In the genomic region with DNA sequence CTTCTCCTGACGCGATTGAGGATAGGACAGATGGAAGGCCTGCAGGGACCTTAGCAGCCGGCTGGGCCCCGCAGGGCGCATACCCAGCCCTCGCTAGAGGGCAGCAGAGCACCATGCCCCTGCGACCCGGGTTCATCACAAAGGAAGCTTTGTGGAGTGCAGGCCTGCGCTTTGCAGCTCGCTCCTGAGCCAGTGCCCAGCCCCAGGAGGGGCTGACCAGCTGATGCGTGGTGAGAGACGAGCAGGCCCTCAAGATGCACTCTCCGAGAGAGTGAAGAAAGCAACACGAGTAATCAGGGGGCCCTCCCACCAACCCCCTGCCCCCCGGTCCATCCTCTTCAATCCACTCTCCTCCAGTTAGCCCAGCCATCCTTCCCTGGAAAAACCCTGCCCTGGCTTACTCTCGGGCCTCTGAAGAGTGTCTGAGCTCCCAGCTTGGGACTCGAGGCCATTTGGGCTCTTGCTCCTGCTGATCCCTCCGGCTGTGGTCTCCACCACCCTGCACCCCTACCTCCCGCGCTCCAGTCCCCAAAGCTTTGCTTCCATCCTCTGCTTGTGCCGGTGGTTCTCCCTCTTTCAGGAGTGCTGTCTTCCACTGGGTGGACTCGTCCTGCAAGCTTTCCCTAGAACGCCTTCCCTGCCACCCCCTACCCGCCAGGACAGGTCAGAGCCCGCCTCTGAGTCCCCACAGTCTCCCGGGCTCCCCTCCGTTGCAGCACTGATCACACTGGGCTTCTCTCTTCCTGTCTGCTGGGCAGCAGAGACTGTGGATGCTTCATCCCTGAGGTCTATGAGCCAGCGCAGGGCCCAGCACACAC, we compare ENCODE assay signal across 8 cellular contexts. TPM values are rescaled to one million over a fixed set of nuclear protein-coding genes. Genes with fewer than 3 reads are reported as not detected.
A peak's percentile ranks its signal among the peaks of the same experiment; 100 is the strongest.
DNase-seq lines count a peak whose midpoint lies in the region; ATAC-seq and TF ChIP-seq lines count a peak whose summit lies in the region.

No MANE protein-coding gene starts in this region.

- H3K4me3 ChIP-seq in CD4-positive, alpha-beta memory T cell (ENCODE audit: low read length in 2 of 2): no peak overlapping the region
- no peak overlapping the region for H3K4me3 ChIP-seq in kidney epithelial cell (ENCODE audit: low read depth, low read length)

- intact Hi-C loops in CD4-positive, alpha-beta memory T cell (cut with micrococcal nuclease): loop anchor here (1.0 to 2.0 kb wide), 2 partner anchors 47 to 183 kb away; partner anchors contain the start of gene COL27A1

- no peaks in the 10 kb centered on the region for H3K9me3 Mint-ChIP-seq in CD4-positive, alpha-beta memory T cell
- no peaks in the 10 kb centered on the region for H3K9me3 Mint-ChIP-seq in central memory CD8-positive, alpha-beta T cell

- TF ChIP-seq CTCF in VCaP (conservative IDR thresholded peaks at IDR 0.05): peak; percentile 100
- peak; percentile 99 for TF ChIP-seq CTCF in kidney epithelial cell (IDR thresholded peaks at IDR 0.05; ENCODE audit: insufficient read depth, low read length, poor library complexity, severe bottlenecking)

- peaks cover 8 to 10% of the 10 kb centered on the region in 2 donors for H3K27me3 Mint-ChIP-seq in CD4-positive, alpha-beta memory T cell
- H3K27me3 Mint-ChIP-seq in central memory CD8-positive, alpha-beta T cell: peaks cover 36% of the 10 kb centered on the region

- H3K36me3 Mint-ChIP-seq in CD4-positive, alpha-beta memory T cell: no peaks in the 10 kb centered on the region
- peaks cover 1% of the 10 kb centered on the region for H3K36me3 Mint-ChIP-seq in central memory CD8-positive, alpha-beta T cell (ENCODE audit: insufficient read depth)

- no peaks in the 10 kb centered on the region for H3K36me3 ChIP-seq in CD4-positive, alpha-beta memory T cell (ENCODE audit: insufficient read depth, low read length)
- no peaks in the 10 kb centered on the region for H3K36me3 ChIP-seq in kidney epithelial cell (ENCODE audit: control insufficient read depth, insufficient read depth, low read length)

- ATAC-seq in GM21576 (IDR thresholded peaks at IDR 0.05; ENCODE audit: unreplicated experiment) (peak; percentile 50), HG02623 (IDR thresholded peaks at IDR 0.05; ENCODE audit: unreplicated experiment) (no peak)
- ATAC-seq in central memory CD8-positive, alpha-beta T cell (replicated peaks; ENCODE audit: extremely low read depth, poor library complexity, severe bottlenecking): peak; percentile 43

- H3K27me3 ChIP-seq in CD4-positive, alpha-beta memory T cell (ENCODE audit: insufficient read depth, low read length): no peaks in the 10 kb centered on the region
- no peaks in the 10 kb centered on the region for H3K27me3 ChIP-seq in kidney epithelial cell (ENCODE audit: control insufficient read depth, insufficient read depth, low read length)

- CTCF ChIA-PET in CD4-positive, alpha-beta memory T cell (lab: Charles Lee; ENCODE audit: partially characterized antibody): interaction anchor here (0.7 to 3.7 kb wide), 8 partner anchors 8 to 182 kb away, joined by 3 to 27 read pairs (median 4); no protein-coding TSS in a partner anchor

- H3K27ac ChIP-seq in CD4-positive, alpha-beta memory T cell (ENCODE audit: low read depth, low read length): no peak overlapping the region
- H3K27ac ChIP-seq in VCaP: peak overlapping the region; percentile 22; the same call in 1 of the 2 replicates

- peak in 4 of 5 donors; percentile 18 to 23 (median 21) for DNase-seq in CD4-positive, alpha-beta memory T cell
- peak; percentile 22 for DNase-seq in NCI-H2029 treated with DMSO at 0.1 percent for 48 hours (lab: John Stamatoyannopoulos, UW)
- no peak for DNase-seq in central memory CD8-positive, alpha-beta T cell (ENCODE audit: low spot score in 2 of 2)
- no peak for DNase-seq in kidney epithelial cell (ENCODE audit: low read depth)
- DNase-seq in stimulated activated CD4-positive, alpha-beta T cell treated with anti-CD3 and anti-CD28 coated beads, Interleukin-1b, Interleukin-23, amount 100 ng/mL, for 4 hours (ENCODE audit: low read depth in 2 of 2): peak; percentile 32 to 56

- H3K9me3 ChIP-seq in CD4-positive, alpha-beta memory T cell (ENCODE audit: control insufficient read depth in 1 of 2, low read length in 2 of 2): no peaks in the 10 kb centered on the region

- no peak overlapping the region for H3K27ac Mint-ChIP-seq in CD4-positive, alpha-beta memory T cell
- H3K27ac Mint-ChIP-seq in central memory CD8-positive, alpha-beta T cell (ENCODE audit: low read depth): no peak overlapping the region

- no peak overlapping the region for H3K4me3 Mint-ChIP-seq in CD4-positive, alpha-beta memory T cell
- H3K4me3 Mint-ChIP-seq in central memory CD8-positive, alpha-beta T cell: no peak overlapping the region

- H3K4me1 Mint-ChIP-seq in CD4-positive, alpha-beta memory T cell: no peaks in the 10 kb centered on the region
- no peaks in the 10 kb centered on the region for H3K4me1 Mint-ChIP-seq in central memory CD8-positive, alpha-beta T cell

- POLR2A ChIA-PET in CD4-positive, alpha-beta memory T cell (lab: Charles Lee; ENCODE audit: partially characterized antibody): no interaction called here

- no peaks in the 10 kb centered on the region for H3K4me1 ChIP-seq in CD4-positive, alpha-beta memory T cell (ENCODE audit: insufficient read depth, low read length)

RNA-seq across cellular contexts. Expression of gene KIF12, which starts 9.1 kb away (rescaled TPM):
- not detected for total RNA-seq in CD4-positive, alpha-beta memory T cell
- polyA plus RNA-seq in CD4-positive, alpha-beta memory T cell: not detected
- 13.8 and 15.8 TPM in 2 replicates for total RNA-seq in kidney epithelial cell

RNA-seq across cellular contexts. Expression of gene AMBP, which starts 30.1 kb away (rescaled TPM):
- not detected for total RNA-seq in CD4-positive, alpha-beta memory T cell
- polyA plus RNA-seq in CD4-positive, alpha-beta memory T cell: not detected
- not detected in 2 replicates for total RNA-seq in kidney epithelial cell

RNA-seq across cellular contexts. Expression of gene COL27A1, which starts 47.1 kb away (rescaled TPM):
- 1 to 10 TPM; 1.3 TPM for total RNA-seq in CD4-positive, alpha-beta memory T cell
- not detected for polyA plus RNA-seq in CD4-positive, alpha-beta memory T cell
- 8.2 and 8.4 TPM in 2 replicates for total RNA-seq in kidney epithelial cell

Comparison
In these comparisons a context has a peak if more than half of its experiments do, and no peak if none do; other contexts are left out.
1. DNase-seq: peak in CD4-positive, alpha-beta memory T cell (4 of 5), NCI-H2029 treated with DMSO at 0.1 percent for 48 hours (single experiment) and stimulated activated CD4-positive, alpha-beta T cell treated with anti-CD3 and anti-CD28 coated beads, Interleukin-1b, Interleukin-23, amount 100 ng/mL, for 4 hours (2 of 2); none in central memory CD8-positive, alpha-beta T cell (0 of 2) and kidney epithelial cell (single experiment).
2. RNA of gene KIF12, which starts 9.1 kb away (total RNA-seq): 13.8 to 15.8 TPM in kidney epithelial cell; not detected in CD4-positive, alpha-beta memory T cell; every median in the first group is over 10 times any median in the second.